Comparison of ENCODE assay signal across 13 cellular contexts in genomic region chr6:111770263-111771083, GRCh38.
DNase-seq lines count a peak whose midpoint lies in the region; ATAC-seq and TF ChIP-seq lines count a peak whose summit lies in the region.
"Had no signal": no experiment of that assay in that cellular context is flagged by ENCODE, and none has a peak within 500 bp of the region (broad histone marks: within the 10 kb centered on the region; RNA-seq: fewer than 3 reads in every experiment).

No MANE protein-coding gene starts in this region.

- H4K20me1 ChIP-seq in H9 (ENCODE audit: control insufficient read depth, insufficient read depth, insufficient read length): no peaks in the 10 kb centered on the region

- DNase-seq in CD4-positive, alpha-beta memory T cell: no peak
- DNase-seq in H9 (no peak), tibial artery (no peak)
- DNase-seq in naive thymus-derived CD4-positive, alpha-beta T cell: no peak
- DNase-seq: activated CD4-positive, alpha-beta T cell treated with anti-CD3 and anti-CD28 coated beads, Interleukin-2, amount 50 U/mL, for 1 hour; activated naive CD4-positive, alpha-beta T cell; central memory CD4-positive, alpha-beta T cell; DMS79; left ventricle myocardium superior; NCI-H1092 treated with DMSO at 0.1 percent for 48 hours had no signal

- peak overlapping the region; percentile 30 to 97 (median 87) for H3K27ac Mint-ChIP-seq in CD4-positive, alpha-beta memory T cell
- peak overlapping the region; percentile 15 to 29 (median 19); a peak in 2 of 7 replicates for H3K27ac Mint-ChIP-seq in H9
- H3K27ac Mint-ChIP-seq in activated T-helper 17 cell treated with anti-CD3 and anti-CD28 coated beads, Interleukin-2, amount 50 U/mL, for 72 hours: peak overlapping the region; percentile 100
- H3K27ac Mint-ChIP-seq in naive thymus-derived CD4-positive, alpha-beta T cell: peak overlapping the region; percentile 25 to 100 (median 98)

- H3K27me3 ChIP-seq in CD4-positive, alpha-beta memory T cell (ENCODE audit: insufficient read depth, low read length): no peaks in the 10 kb centered on the region
- no peaks in the 10 kb centered on the region for H3K27me3 ChIP-seq in H9 (ENCODE audit: insufficient read depth, low read length)
- no peaks in the 10 kb centered on the region for H3K27me3 ChIP-seq in naive thymus-derived CD4-positive, alpha-beta T cell (ENCODE audit: control insufficient read depth in 2 of 2, insufficient read depth in 2 of 2, low read length in 2 of 2)
- H3K27me3 ChIP-seq in tibial artery: no peaks in the 10 kb centered on the region

- no peak overlapping the region for H3K9ac ChIP-seq in H9 (ENCODE audit: extremely low read depth, insufficient read length, low read length)

- CTCF ChIA-PET in CD4-positive, alpha-beta memory T cell (lab: Charles Lee; ENCODE audit: partially characterized antibody): interaction anchor here (0.8 to 2.0 kb wide), 9 partner anchors 9 to 203 kb away, joined by 3 to 8 read pairs (median 3); no protein-coding TSS in a partner anchor
- CTCF ChIA-PET in naive thymus-derived CD4-positive, alpha-beta T cell (lab: Charles Lee): interaction anchor here (1.2 to 2.0 kb wide), 4 partner anchors 14 to 223 kb away, joined by 3 to 7 read pairs (median 6); no protein-coding TSS in a partner anchor

- H4K91ac ChIP-seq in H9 (ENCODE audit: insufficient read length, low read depth, low read length): no peak overlapping the region

- no peak overlapping the region for H2BK20ac ChIP-seq in H9 (ENCODE audit: low read depth, low read length, poor library complexity, severe bottlenecking)

- H3K4me3 Mint-ChIP-seq in CD4-positive, alpha-beta memory T cell: peak overlapping the region in 6 of 8 donors; percentile 1 to 76 (median 30)
- no peak overlapping the region for H3K4me3 Mint-ChIP-seq in H9
- peak overlapping the region; percentile 98 for H3K4me3 Mint-ChIP-seq in activated T-helper 17 cell treated with anti-CD3 and anti-CD28 coated beads, Interleukin-2, amount 50 U/mL, for 72 hours
- peak overlapping the region in 9 of 10 donors; percentile 4 to 57 (median 29) for H3K4me3 Mint-ChIP-seq in naive thymus-derived CD4-positive, alpha-beta T cell

- H2AFZ ChIP-seq in H9 (ENCODE audit: low read length): no peak overlapping the region

- peak overlapping the region; percentile 20 for H3K4me2 ChIP-seq in H9 (ENCODE audit: insufficient read depth, insufficient read length, low read length)

- no peaks in the 10 kb centered on the region for H3K27me3 Mint-ChIP-seq in CD4-positive, alpha-beta memory T cell
- H3K27me3 Mint-ChIP-seq in H9 (ENCODE audit: low read depth): no peaks in the 10 kb centered on the region; the same call in 1 of the 2 replicates
- no peaks in the 10 kb centered on the region for H3K27me3 Mint-ChIP-seq in activated T-helper 17 cell treated with anti-CD3 and anti-CD28 coated beads, Interleukin-2, amount 50 U/mL, for 72 hours
- no peaks in the 10 kb centered on the region for H3K27me3 Mint-ChIP-seq in naive thymus-derived CD4-positive, alpha-beta T cell

- H4K5ac ChIP-seq in H9 (ENCODE audit: insufficient read length, low read depth, low read length): no peak overlapping the region

- no peaks in the 10 kb centered on the region for H3K23me2 ChIP-seq in H9 (ENCODE audit: insufficient read length, low read depth, low read length, poor library complexity, severe bottlenecking)

- H3K4me1 Mint-ChIP-seq in CD4-positive, alpha-beta memory T cell: peaks cover 77 to 93% (median 85%) of the 10 kb centered on the region in 4 donors
- peaks cover 28 to 45% of the 10 kb centered on the region in 2 experiments for H3K4me1 Mint-ChIP-seq in H9
- peaks cover 68% of the 10 kb centered on the region for H3K4me1 Mint-ChIP-seq in activated T-helper 17 cell treated with anti-CD3 and anti-CD28 coated beads, Interleukin-2, amount 50 U/mL, for 72 hours
- H3K4me1 Mint-ChIP-seq in naive thymus-derived CD4-positive, alpha-beta T cell: peaks cover 54 to 97% (median 91%) of the 10 kb centered on the region in 7 donors

- no peak overlapping the region for H3T11ph ChIP-seq in H9 (ENCODE audit: low read length)

- H3K79me2 ChIP-seq in H9 (ENCODE audit: insufficient read depth, low read length): no peaks in the 10 kb centered on the region

- H2BK15ac ChIP-seq in H9 (ENCODE audit: low read depth, low read length): no peak overlapping the region

- H2AK5ac ChIP-seq in H9 (ENCODE audit: insufficient read length, low read length): no peak overlapping the region

- TF ChIP-seq CTCF in H9 (conservative IDR thresholded peaks at IDR 0.05): no peak
- no peak for TF ChIP-seq CTCF in tibial artery (IDR thresholded peaks at IDR 0.05)

- POLR2A ChIA-PET in CD4-positive, alpha-beta memory T cell (lab: Charles Lee; ENCODE audit: partially characterized antibody): interaction anchor here (0.5 to 6.4 kb wide), 12 partner anchors 9 to 223 kb away, joined by 3 to 84 read pairs (median 4); partner anchors contain the start of gene FYN
- POLR2A ChIA-PET in naive thymus-derived CD4-positive, alpha-beta T cell (lab: Charles Lee): interaction anchor here (0.6 to 2.6 kb wide), 13 partner anchors 8 to 738 kb away, joined by 3 to 15 read pairs (median 4); no protein-coding TSS in a partner anchor

- peaks cover 0 to 7% (median 0%) of the 10 kb centered on the region in 8 donors for H3K9me3 Mint-ChIP-seq in CD4-positive, alpha-beta memory T cell
- H3K9me3 Mint-ChIP-seq in H9: no peaks in the 10 kb centered on the region
- H3K9me3 Mint-ChIP-seq in activated T-helper 17 cell treated with anti-CD3 and anti-CD28 coated beads, Interleukin-2, amount 50 U/mL, for 72 hours: peaks cover 4% of the 10 kb centered on the region
- H3K9me3 Mint-ChIP-seq in naive thymus-derived CD4-positive, alpha-beta T cell: peaks cover 0 to 19% (median 5%) of the 10 kb centered on the region in 11 donors

- WGBS in H9 (ENCODE audit: extremely low coverage, insufficient read length, low lambda C conversion rate): no CpG with 5 or more reads among the region's 6 CpGs

- H3K36me3 ChIP-seq in CD4-positive, alpha-beta memory T cell (ENCODE audit: insufficient read depth, low read length): no peaks in the 10 kb centered on the region
- no peaks in the 10 kb centered on the region for H3K36me3 ChIP-seq in naive thymus-derived CD4-positive, alpha-beta T cell (ENCODE audit: control insufficient read depth in 2 of 3, insufficient read depth in 3 of 3, low read length in 3 of 3)
- H3K36me3 ChIP-seq in tibial artery: no peaks in the 10 kb centered on the region

- peaks cover 91% of the 10 kb centered on the region for H3K4me1 ChIP-seq in CD4-positive, alpha-beta memory T cell (ENCODE audit: insufficient read depth, low read length)
- H3K4me1 ChIP-seq in H9 (ENCODE audit: insufficient read depth, low read length): peaks cover 11% of the 10 kb centered on the region; the same call in 1 of the 2 replicates
- H3K4me1 ChIP-seq in naive thymus-derived CD4-positive, alpha-beta T cell (ENCODE audit: control insufficient read depth in 2 of 2, insufficient read depth in 2 of 2, low read length in 2 of 2): peaks cover 78 to 82% of the 10 kb centered on the region in 2 donors
- H3K4me1 ChIP-seq in tibial artery: no peaks in the 10 kb centered on the region

- H4K8ac ChIP-seq in H9 (replicated peaks; ENCODE audit: insufficient read length, low read depth, low read length): no peak overlapping the region

- H3K9me3 ChIP-seq in CD4-positive, alpha-beta memory T cell (ENCODE audit: control insufficient read depth in 1 of 2, low read length in 2 of 2): no peaks in the 10 kb centered on the region
- H3K9me3 ChIP-seq in H9 (ENCODE audit: control insufficient read depth, low read depth, low read length) (no peaks in the 10 kb centered on the region), tibial artery (no peaks in the 10 kb centered on the region)
- peaks cover 0 to 7% (median 0%) of the 10 kb centered on the region in 3 experiments for H3K9me3 ChIP-seq in naive thymus-derived CD4-positive, alpha-beta T cell (ENCODE audit: control insufficient read depth in 2 of 3, low read length in 3 of 3)

- H3K56ac ChIP-seq in H9 (ENCODE audit: insufficient read length, low read depth, low read length): no peak overlapping the region

- H3K36me3 Mint-ChIP-seq in CD4-positive, alpha-beta memory T cell: peaks cover 40 to 47% of the 10 kb centered on the region in 2 donors
- H3K36me3 Mint-ChIP-seq in H9 (ENCODE audit: insufficient read depth in 1 of 3, low read depth in 3 of 3): peaks cover 0 to 5% (median 5%) of the 10 kb centered on the region in 3 experiments; a peak in 4 of 7 replicates
- H3K36me3 Mint-ChIP-seq in activated T-helper 17 cell treated with anti-CD3 and anti-CD28 coated beads, Interleukin-2, amount 50 U/mL, for 72 hours (ENCODE audit: low read depth): peaks cover 92% of the 10 kb centered on the region
- peaks cover 14 to 45% (median 32%) of the 10 kb centered on the region in 5 donors for H3K36me3 Mint-ChIP-seq in naive thymus-derived CD4-positive, alpha-beta T cell

- H2BK5ac ChIP-seq in H9 (ENCODE audit: insufficient read length, low read length): no peak overlapping the region

- H3K27ac ChIP-seq in CD4-positive, alpha-beta memory T cell (ENCODE audit: low read depth, low read length): peak overlapping the region; percentile 18
- H3K27ac ChIP-seq in H9 (ENCODE audit: insufficient read length, low read depth, low read length) (peak overlapping the region; percentile 26), tibial artery (no peak overlapping the region)
- peak overlapping the region; percentile 5 for H3K27ac ChIP-seq in naive thymus-derived CD4-positive, alpha-beta T cell (ENCODE audit: low read depth, low read length)

- H3K14ac ChIP-seq in H9 (ENCODE audit: insufficient read depth, low read length): no peak overlapping the region

- peak; percentile 30 for ATAC-seq in activated T-helper 17 cell treated with anti-CD3 and anti-CD28 coated beads, Interleukin-2, amount 50 U/mL, for 72 hours (replicated peaks)
- no peak for ATAC-seq in naive thymus-derived CD4-positive, alpha-beta T cell
- no peak for ATAC-seq in GM18520 (IDR thresholded peaks at IDR 0.05; ENCODE audit: unreplicated experiment)
- ATAC-seq in HG02759 (IDR thresholded peaks at IDR 0.05; ENCODE audit: unreplicated experiment): no peak

- H3K18ac ChIP-seq in H9 (ENCODE audit: insufficient read length, low read depth, low read length): no peak overlapping the region

- no peak overlapping the region for H2BK120ac ChIP-seq in H9 (ENCODE audit: low read depth, low read length, poor library complexity, severe bottlenecking)

- no peak overlapping the region for H3K4ac ChIP-seq in H9 (ENCODE audit: low read depth, low read length)

- H3K4me3 ChIP-seq in CD4-positive, alpha-beta memory T cell (ENCODE audit: low read length in 2 of 2): no peak overlapping the region
- no peak overlapping the region for H3K4me3 ChIP-seq in naive thymus-derived CD4-positive, alpha-beta T cell (ENCODE audit: low read length)
- no peak overlapping the region for H3K4me3 ChIP-seq in tibial artery

- intact Hi-C loops in CD4-positive, alpha-beta memory T cell (cut with micrococcal nuclease): no loop called here
- intact Hi-C loops in naive thymus-derived CD4-positive, alpha-beta T cell (cut with micrococcal nuclease): loop anchor here in 1 of 2 donors (1.0 kb wide), 1 partner anchor 10 kb away; no protein-coding TSS in a partner anchor
- intact Hi-C loops in tibial artery (cut with DNase I; ENCODE audit: low total_unique reads): no loop called here

- H3K23ac ChIP-seq in H9 (ENCODE audit: insufficient read length, low read depth, low read length): no peak overlapping the region

- no peak overlapping the region for H2BK12ac ChIP-seq in H9 (ENCODE audit: insufficient read length, low read depth, low read length)

- peaks cover 4% of the 10 kb centered on the region for H3K79me1 ChIP-seq in H9 (ENCODE audit: insufficient read depth, low read depth, low read length, poor library complexity, severe bottlenecking)

Comparison
In these comparisons a context has a peak if more than half of its experiments do, and no peak if none do; other contexts are left out.
1. H3K27ac ChIP-seq: peak in CD4-positive, alpha-beta memory T cell (single experiment), H9 (single experiment) and naive thymus-derived CD4-positive, alpha-beta T cell (single experiment); none in tibial artery (0 of 2).
2. H3K27ac Mint-ChIP-seq: peak in every context shown above with its lines; median percentile 100 in activated T-helper 17 cell treated with anti-CD3 and anti-CD28 coated beads, Interleukin-2, amount 50 U/mL, for 72 hours; 98 in naive thymus-derived CD4-positive, alpha-beta T cell; 87 in CD4-positive, alpha-beta memory T cell; 19 in H9.
3. H3K4me3 Mint-ChIP-seq: peak in CD4-positive, alpha-beta memory T cell (6 of 8), activated T-helper 17 cell treated with anti-CD3 and anti-CD28 coated beads, Interleukin-2, amount 50 U/mL, for 72 hours (single experiment) and naive thymus-derived CD4-positive, alpha-beta T cell (9 of 10); none in H9 (0 of 2).